ENCODE assay signal across 21 cellular contexts in the genomic region with DNA sequence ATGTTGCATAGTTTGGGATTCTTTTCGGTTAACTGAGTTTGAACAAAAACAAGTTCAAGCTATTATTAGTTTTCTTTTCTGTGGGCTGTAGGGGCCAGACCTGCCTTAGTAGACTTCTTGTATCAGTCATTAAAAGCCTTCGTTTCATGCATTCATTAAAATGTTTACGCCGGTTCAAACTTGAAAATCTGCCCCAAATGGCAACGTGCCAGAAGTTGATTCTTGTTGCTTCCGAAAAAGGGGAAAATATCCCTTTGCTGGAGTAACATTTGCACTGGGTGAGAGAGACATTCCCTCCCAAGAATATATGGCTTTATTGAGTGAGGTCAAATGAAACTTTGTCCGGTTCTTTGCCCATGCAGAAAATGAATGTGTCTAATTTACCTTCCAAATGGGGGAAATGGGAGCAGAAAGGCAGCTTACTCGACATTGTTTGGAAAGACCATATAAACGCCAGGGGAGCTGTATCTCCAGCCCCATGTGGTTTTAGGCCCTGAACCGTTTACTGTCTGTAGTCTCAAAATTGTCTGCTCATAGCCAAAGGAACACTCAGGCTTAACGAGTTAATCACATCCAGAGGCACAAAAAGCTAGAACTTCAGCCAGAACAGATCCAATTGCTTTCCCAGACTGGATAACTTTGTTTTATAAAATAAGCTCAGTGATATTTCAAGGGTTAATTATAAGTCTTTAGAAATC. TPM values are rescaled to one million over a fixed set of nuclear protein-coding genes. Genes with fewer than 3 reads are reported as not detected.
DNase-seq lines count a peak whose midpoint lies in the region; ATAC-seq, FAIRE-seq and TF ChIP-seq lines count a peak whose summit lies in the region.
"Had no signal": no experiment of that assay in that cellular context is flagged by ENCODE, and none has a peak within 500 bp of the region (broad histone marks: within the 10 kb centered on the region; RNA-seq: fewer than 3 reads in every experiment).

No MANE protein-coding gene starts in this region.

- no peaks in the 10 kb centered on the region for H3K9me3 Mint-ChIP-seq in stimulated activated effector memory CD8-positive, alpha-beta T cell treated with anti-CD3 and anti-CD28 coated beads, Interleukin-12 subunit alpha, Interleukin-12 subunit beta, amount 100 ng/mL, for 72 hours
- H3K9me3 Mint-ChIP-seq: activated CD4-positive, alpha-beta T cell treated with anti-CD3 and anti-CD28 coated beads, Interleukin-2, amount 10 ng/mL, durations not matched to agents 7 days and 5 days; central memory CD8-positive, alpha-beta T cell; stimulated activated naive CD8-positive, alpha-beta T cell treated with anti-CD3 and anti-CD28 coated beads, Interleukin-15, amount 100 ng/mL, for 72 hours had no signal

- POLR2A ChIA-PET in PC-9 (lab: Charles Lee; ENCODE audit: unreplicated experiment), result interaction anchor here (0.6 kb wide), 2 partner anchors 14 to 101 kb away, joined by 4 read pairs; no protein-coding TSS in a partner anchor

- TF ChIP-seq CTCF in PC-9 (conservative IDR thresholded peaks at IDR 0.05) (no peak), fibroblast of the aortic adventitia (IDR thresholded peaks at IDR 0.05; ENCODE audit: insufficient read depth, low read length) (peak; percentile 4)

- peak overlapping the region; percentile 72; the same call in 1 of the 2 replicates for H3K4me2 ChIP-seq in PC-9

- no TSS peak for BruUV-seq in PC-9 (replicated peaks; lab: Mats Ljungman, UMichigan)

- H3K9me3 ChIP-seq in PC-9 (ENCODE audit: insufficient read depth, low read depth), result no peaks in the 10 kb centered on the region
- H3K9me3 ChIP-seq: esophagus muscularis mucosa, right atrium auricular region had no signal

- no peaks in the 10 kb centered on the region for H3K27me3 ChIP-seq in PC-9 (ENCODE audit: insufficient read depth, low read depth)
- H3K27me3 ChIP-seq: esophagus muscularis mucosa, right atrium auricular region had no signal

- peaks cover 39% of the 10 kb centered on the region for H3K4me1 ChIP-seq in PC-9 (replicated peaks; ENCODE audit: insufficient read depth)

- H3K79me2 ChIP-seq in PC-9 (ENCODE audit: low read depth), result peaks cover 19% of the 10 kb centered on the region

- no peak for ATAC-seq in stimulated activated effector memory CD8-positive, alpha-beta T cell treated with anti-CD3 and anti-CD28 coated beads, Interleukin-12 subunit alpha, Interleukin-12 subunit beta, amount 100 ng/mL, for 72 hours
- ATAC-seq in GM18498 (IDR thresholded peaks at IDR 0.05; ENCODE audit: unreplicated experiment), result no peak
- ATAC-seq: stimulated activated naive CD8-positive, alpha-beta T cell treated with anti-CD3 and anti-CD28 coated beads, Interleukin-15, amount 100 ng/mL, for 72 hours had no signal

- peaks cover 29% of the 10 kb centered on the region for H3K4me1 Mint-ChIP-seq in stimulated activated effector memory CD8-positive, alpha-beta T cell treated with anti-CD3 and anti-CD28 coated beads, Interleukin-12 subunit alpha, Interleukin-12 subunit beta, amount 100 ng/mL, for 72 hours

- DNase-seq in DMS114 treated with DMSO at 0.1 percent for 48 hours (lab: John Stamatoyannopoulos, UW; ENCODE audit: unreplicated experiment), result peak; percentile 74
- no peak for DNase-seq in PC-9
- no peak for DNase-seq in fibroblast of the aortic adventitia (ENCODE audit: low read depth)
- DNase-seq in stimulated activated effector memory CD8-positive, alpha-beta T cell treated with anti-CD3 and anti-CD28 coated beads, Interleukin-12 subunit alpha, Interleukin-12 subunit beta, amount 100 ng/mL, for 72 hours (ENCODE audit: low spot score in 2 of 2), result no peak
- DNase-seq in pons (ENCODE audit: low spot score), result no peak
- no peak for DNase-seq in cerebellum (ENCODE audit: low spot score)
- no peak for DNase-seq in GM19239 (ENCODE audit: insufficient read length, low spot score)
- DNase-seq: activated CD4-positive, alpha-beta T cell treated with anti-CD3 and anti-CD28 coated beads, Interleukin-2, amount 10 ng/mL, durations not matched to agents 7 days and 5 days; activated CD8-positive, alpha-beta memory T cell treated with anti-CD3 and anti-CD28 coated beads, Interleukin-2, amount 50 U/mL, for 48 hours; activated gamma-delta T cell; DMS53; effector CD4-positive, alpha-beta T cell; kidney glomerular epithelial cell; mesendoderm; NCI-H1436 treated with DMSO at 0.1 percent for 48 hours; stimulated activated naive CD8-positive, alpha-beta T cell treated with anti-CD3 and anti-CD28 coated beads, Interleukin-15, amount 100 ng/mL, for 72 hours had no signal

- peaks cover 15% of the 10 kb centered on the region for H4K20me1 ChIP-seq in PC-9 (ENCODE audit: insufficient read depth)

- H3K27ac Mint-ChIP-seq in stimulated activated effector memory CD8-positive, alpha-beta T cell treated with anti-CD3 and anti-CD28 coated beads, Interleukin-12 subunit alpha, Interleukin-12 subunit beta, amount 100 ng/mL, for 72 hours, result peak overlapping the region; percentile 29
- H3K27ac Mint-ChIP-seq: activated CD4-positive, alpha-beta T cell treated with anti-CD3 and anti-CD28 coated beads, Interleukin-2, amount 10 ng/mL, durations not matched to agents 7 days and 5 days; CD14-positive monocyte; stimulated activated naive CD8-positive, alpha-beta T cell treated with anti-CD3 and anti-CD28 coated beads, Interleukin-15, amount 100 ng/mL, for 72 hours had no signal

- H3K4me3 Mint-ChIP-seq in stimulated activated effector memory CD8-positive, alpha-beta T cell treated with anti-CD3 and anti-CD28 coated beads, Interleukin-12 subunit alpha, Interleukin-12 subunit beta, amount 100 ng/mL, for 72 hours, result no peak overlapping the region
- H3K4me3 Mint-ChIP-seq: activated CD4-positive, alpha-beta T cell treated with anti-CD3 and anti-CD28 coated beads, Interleukin-2, amount 10 ng/mL, durations not matched to agents 7 days and 5 days; CD14-positive monocyte; central memory CD8-positive, alpha-beta T cell; stimulated activated naive CD8-positive, alpha-beta T cell treated with anti-CD3 and anti-CD28 coated beads, Interleukin-15, amount 100 ng/mL, for 72 hours had no signal

- intact Hi-C loops in PC-9 (cut with micrococcal nuclease; ENCODE audit: unreplicated experiment), result no loop called here

- H3K36me3 ChIP-seq in PC-9 (ENCODE audit: low read depth), result peaks cover 13% of the 10 kb centered on the region
- H3K36me3 ChIP-seq: esophagus muscularis mucosa, right atrium auricular region had no signal

- no peak overlapping the region for H3K27ac ChIP-seq in PC-9

- no peaks in the 10 kb centered on the region for H3K36me3 Mint-ChIP-seq in stimulated activated effector memory CD8-positive, alpha-beta T cell treated with anti-CD3 and anti-CD28 coated beads, Interleukin-12 subunit alpha, Interleukin-12 subunit beta, amount 100 ng/mL, for 72 hours

- FAIRE-seq in GM19239 (lab: Jason Lieb, UNC), result no peak

- CTCF ChIA-PET in PC-9 (lab: Charles Lee), result interaction anchor here (0.7 kb wide), 1 partner anchor 16 kb away, joined by 3 read pairs; no protein-coding TSS in a partner anchor

- H2AFZ ChIP-seq in PC-9, result no peak overlapping the region

- H3K9me2 ChIP-seq in PC-9 (ENCODE audit: insufficient read depth), result no peaks in the 10 kb centered on the region

- H3K4me3 ChIP-seq in PC-9, result no peak overlapping the region
- no peak overlapping the region for H3K4me3 ChIP-seq in fibroblast of the aortic adventitia (ENCODE audit: low read depth, low read length)
- H3K4me3 ChIP-seq: esophagus muscularis mucosa, right atrium auricular region had no signal

- peaks cover 39% of the 10 kb centered on the region for H3F3A ChIP-seq in PC-9 (ENCODE audit: insufficient read depth, low read depth)

RNA-seq across cellular contexts. Expression of a gene that starts 3.0 kb away (rescaled TPM):
- total RNA-seq in PC-9 (2021) (542 and 909 TPM in 2 replicates), fibroblast of the aortic adventitia (ENCODE audit: low replicate concordance) (19.1 and 244 TPM in 2 replicates), cerebellum (20.1 TPM)
